Comparison of ENCODE assay signal across 13 cellular contexts in genomic region chr3:4838621-4839022, GRCh38.
A peak's percentile ranks its signal among the peaks of the same experiment; 100 is the strongest.
DNase-seq lines count a peak whose midpoint lies in the region; ATAC-seq lines count a peak whose summit lies in the region.
"Had no signal": no experiment of that assay in that cellular context is flagged by ENCODE, and none has a peak within 500 bp of the region (broad histone marks: within the 10 kb centered on the region; RNA-seq: fewer than 3 reads in every experiment).

No MANE protein-coding gene starts in this region.

- H3K9me3 Mint-ChIP-seq in stimulated activated effector memory CD8-positive, alpha-beta T cell treated with anti-CD3 and anti-CD28 coated beads, Interleukin-12 subunit alpha, Interleukin-12 subunit beta, amount 100 ng/mL, for 72 hours = no peaks in the 10 kb centered on the region

- H3K27ac Mint-ChIP-seq in stimulated activated effector memory CD8-positive, alpha-beta T cell treated with anti-CD3 and anti-CD28 coated beads, Interleukin-12 subunit alpha, Interleukin-12 subunit beta, amount 100 ng/mL, for 72 hours = peak overlapping the region; percentile 40

- ATAC-seq in GM19043 (IDR thresholded peaks at IDR 0.05; ENCODE audit: low read depth, unreplicated experiment) = peak; percentile 54
- peak; percentile 66 for ATAC-seq in GM21737 (IDR thresholded peaks at IDR 0.05; ENCODE audit: unreplicated experiment)
- peak; percentile 68 for ATAC-seq in HG03196 (IDR thresholded peaks at IDR 0.05; ENCODE audit: unreplicated experiment)
- no peak for ATAC-seq in stimulated activated effector memory CD8-positive, alpha-beta T cell treated with anti-CD3 and anti-CD28 coated beads, Interleukin-12 subunit alpha, Interleukin-12 subunit beta, amount 100 ng/mL, for 72 hours
- ATAC-seq: psoas muscle had no signal

- no peak for DNase-seq in stimulated activated effector memory CD8-positive, alpha-beta T cell treated with anti-CD3 and anti-CD28 coated beads, Interleukin-12 subunit alpha, Interleukin-12 subunit beta, amount 100 ng/mL, for 72 hours (ENCODE audit: low spot score in 2 of 2)
- no peak for DNase-seq in GM19238 (ENCODE audit: insufficient read length, low spot score)
- no peak for DNase-seq in activated T-cell treated with anti-CD3 and anti-CD28 coated beads for 4 hours
- no peak for DNase-seq in NCI-H1694 (lab: John Stamatoyannopoulos, UW)
- DNase-seq: activated CD4-positive, alpha-beta T cell treated with anti-CD3 and anti-CD28 coated beads for 4 hours; DMS 273 treated with DMSO at 0.1 percent for 48 hours; effector memory CD4-positive, alpha-beta T cell; KBM-7; mammary epithelial cell; psoas muscle had no signal

- H3K4me3 Mint-ChIP-seq in stimulated activated effector memory CD8-positive, alpha-beta T cell treated with anti-CD3 and anti-CD28 coated beads, Interleukin-12 subunit alpha, Interleukin-12 subunit beta, amount 100 ng/mL, for 72 hours = no peak overlapping the region

- peaks cover 84% of the 10 kb centered on the region for H3K4me1 Mint-ChIP-seq in stimulated activated effector memory CD8-positive, alpha-beta T cell treated with anti-CD3 and anti-CD28 coated beads, Interleukin-12 subunit alpha, Interleukin-12 subunit beta, amount 100 ng/mL, for 72 hours

- H3K36me3 Mint-ChIP-seq in stimulated activated effector memory CD8-positive, alpha-beta T cell treated with anti-CD3 and anti-CD28 coated beads, Interleukin-12 subunit alpha, Interleukin-12 subunit beta, amount 100 ng/mL, for 72 hours = peaks cover 98% of the 10 kb centered on the region
